In genomic region chr2:190535119-190535439, GRCh38 we compare ENCODE assay signal across 8 cellular contexts. TPM values are rescaled to one million over a fixed set of nuclear protein-coding genes. Genes with fewer than 3 reads are reported as not detected.
DNase-seq lines count a peak whose midpoint lies in the region; ATAC-seq and FAIRE-seq lines count a peak whose summit lies in the region.

No MANE protein-coding gene starts in this region.

- FAIRE-seq in islet of Langerhans (lab: Jason Lieb, UNC): peak; percentile 80

- H3K27ac ChIP-seq in thymus (ENCODE audit: low read depth): peak overlapping the region; percentile 97

- no peaks in the 10 kb centered on the region for H3K9me3 ChIP-seq in thymus (ENCODE audit: control insufficient read depth)

- CTCF ChIA-PET in activated CD4-positive, alpha-beta T cell treated with anti-CD3 and anti-CD28 coated beads for 36 hours (lab: Charles Lee): no interaction called here

- peak overlapping the region; percentile 95 for H3K4me3 Mint-ChIP-seq in activated CD4-positive, alpha-beta T cell treated with anti-CD3 and anti-CD28 coated beads for 36 hours
- H3K4me3 Mint-ChIP-seq in activated T-helper 2 cell treated with anti-CD3 and anti-CD28 coated beads, Interferon-gamma antibody, Interleukin-2, Interleukin-4, amounts not matched to agents 10 μg/mL and 5 μg/mL and 100 μg/mL, durations not matched to agents 14 hours and 24 hours and 36 hours (ENCODE audit: low read depth): peak overlapping the region; percentile 83

- 5% methylated on average over 7 of the region's 7 CpGs for WGBS in thymus

- H3K4me1 Mint-ChIP-seq in activated CD4-positive, alpha-beta T cell treated with anti-CD3 and anti-CD28 coated beads for 36 hours: peaks cover 46% of the 10 kb centered on the region
- H3K4me1 Mint-ChIP-seq in activated T-helper 2 cell treated with anti-CD3 and anti-CD28 coated beads, Interferon-gamma antibody, Interleukin-2, Interleukin-4, amounts not matched to agents 10 μg/mL and 5 μg/mL and 100 μg/mL, durations not matched to agents 14 hours and 24 hours and 36 hours (ENCODE audit: low read depth): peaks cover 43% of the 10 kb centered on the region

- no peaks in the 10 kb centered on the region for H3K36me3 ChIP-seq in thymus (ENCODE audit: control insufficient read depth, insufficient read depth)

- no peak for ATAC-seq in activated CD4-positive, alpha-beta T cell treated with anti-CD3 and anti-CD28 coated beads for 36 hours

- POLR2A ChIA-PET in activated CD4-positive, alpha-beta T cell treated with anti-CD3 and anti-CD28 coated beads for 36 hours (lab: Charles Lee): interaction anchor here (1.2 to 1.9 kb wide), 2 partner anchors 27 to 144 kb away, joined by 3 to 10 read pairs; no protein-coding TSS in a partner anchor

- peak overlapping the region; percentile 90 for H3K4me3 ChIP-seq in thymus (ENCODE audit: low read length)

- H3K27ac Mint-ChIP-seq in activated CD4-positive, alpha-beta T cell treated with anti-CD3 and anti-CD28 coated beads for 36 hours: peak overlapping the region; percentile 93
- peak overlapping the region; percentile 89 for H3K27ac Mint-ChIP-seq in activated T-helper 2 cell treated with anti-CD3 and anti-CD28 coated beads, Interferon-gamma antibody, Interleukin-2, Interleukin-4, amounts not matched to agents 10 μg/mL and 5 μg/mL and 100 μg/mL, durations not matched to agents 14 hours and 24 hours and 36 hours

- H3K9me3 Mint-ChIP-seq in activated CD4-positive, alpha-beta T cell treated with anti-CD3 and anti-CD28 coated beads for 36 hours (ENCODE audit: low read depth): peaks cover 29% of the 10 kb centered on the region
- H3K9me3 Mint-ChIP-seq in activated T-helper 2 cell treated with anti-CD3 and anti-CD28 coated beads, Interferon-gamma antibody, Interleukin-2, Interleukin-4, amounts not matched to agents 10 μg/mL and 5 μg/mL and 100 μg/mL, durations not matched to agents 14 hours and 24 hours and 36 hours: peaks cover 38% of the 10 kb centered on the region

- peaks cover 47% of the 10 kb centered on the region for H3K36me3 Mint-ChIP-seq in activated CD4-positive, alpha-beta T cell treated with anti-CD3 and anti-CD28 coated beads for 36 hours (ENCODE audit: low read depth)
- H3K36me3 Mint-ChIP-seq in activated T-helper 2 cell treated with anti-CD3 and anti-CD28 coated beads, Interferon-gamma antibody, Interleukin-2, Interleukin-4, amounts not matched to agents 10 μg/mL and 5 μg/mL and 100 μg/mL, durations not matched to agents 14 hours and 24 hours and 36 hours (ENCODE audit: low read depth): peaks cover 44% of the 10 kb centered on the region

- H3K27me3 ChIP-seq in thymus (ENCODE audit: control insufficient read depth, insufficient read depth): no peaks in the 10 kb centered on the region

- H3K4me1 ChIP-seq in thymus (ENCODE audit: control insufficient read depth, insufficient read depth, low read length): peaks cover 16% of the 10 kb centered on the region

- DNase-seq in activated CD4-positive, alpha-beta T cell treated with anti-CD3 and anti-CD28 coated beads for 36 hours: no peak
- DNase-seq in activated CD4-positive, alpha-beta T cell treated with anti-CD3 and anti-CD28 coated beads for 48 hours: no peak
- no peak for DNase-seq in activated T-helper 2 cell treated with anti-CD3 and anti-CD28 coated beads, Interferon-gamma antibody, Interleukin-2, Interleukin-4, amounts not matched to agents 10 μg/mL and 5 μg/mL and 100 μg/mL, durations not matched to agents 14 hours and 24 hours and 36 hours (ENCODE audit: low spot score)
- DNase-seq in AG08395 (ENCODE audit: low spot score): no peak
- no peak for DNase-seq in NCI-H2171 (lab: John Stamatoyannopoulos, UW)
- no peak for DNase-seq in HPDE6-E6E7 (ENCODE audit: extremely low spot score)

- H3K27me3 Mint-ChIP-seq in activated CD4-positive, alpha-beta T cell treated with anti-CD3 and anti-CD28 coated beads for 36 hours: no peaks in the 10 kb centered on the region
- no peaks in the 10 kb centered on the region for H3K27me3 Mint-ChIP-seq in activated T-helper 2 cell treated with anti-CD3 and anti-CD28 coated beads, Interferon-gamma antibody, Interleukin-2, Interleukin-4, amounts not matched to agents 10 μg/mL and 5 μg/mL and 100 μg/mL, durations not matched to agents 14 hours and 24 hours and 36 hours (ENCODE audit: low read depth)

- intact Hi-C loops in activated CD4-positive, alpha-beta T cell treated with anti-CD3 and anti-CD28 coated beads for 36 hours (cut with DNase I, micrococcal nuclease): loop anchor here (2.0 to 10.0 kb wide), 4 partner anchors 184 to 870 kb away; partner anchors contain the start of genes ASNSD1 (in 1 of the 2) and STAT1 (in 1 of the 2)
- intact Hi-C loops in activated T-helper 2 cell treated with anti-CD3 and anti-CD28 coated beads, Interferon-gamma antibody, Interleukin-2, Interleukin-4, amounts not matched to agents 10 μg/mL and 5 μg/mL and 100 μg/mL, durations not matched to agents 14 hours and 24 hours and 36 hours (cut with micrococcal nuclease): loop anchor here (2.0 to 10.0 kb wide), 7 partner anchors 16 to 860 kb away; partner anchors contain the start of genes ANKAR, INPP1, ORMDL1 and PMS1

RNA-seq across cellular contexts. Expression of gene NEMP2, which starts 0.6 kb away (rescaled TPM):
- total RNA-seq in activated CD4-positive, alpha-beta T cell treated with anti-CD3 and anti-CD28 coated beads for 36 hours: 10 to 100 TPM; 24.6 to 25.1 TPM
- total RNA-seq in activated T-helper 2 cell treated with anti-CD3 and anti-CD28 coated beads, Interferon-gamma antibody, Interleukin-2, Interleukin-4, amounts not matched to agents 10 μg/mL and 5 μg/mL and 100 μg/mL, durations not matched to agents 14 hours and 24 hours and 36 hours: 15.2 and 15.5 TPM in 2 replicates
- polyA plus RNA-seq in thymus: 1.9 TPM
